13 cellular contexts compared by ENCODE assay signal in genomic region chr1:177007437-177008161, GRCh38.
A peak's percentile ranks its signal among the peaks of the same experiment; 100 is the strongest.
DNase-seq lines count a peak whose midpoint lies in the region; ATAC-seq and TF ChIP-seq lines count a peak whose summit lies in the region.
"Had no signal": no experiment of that assay in that cellular context is flagged by ENCODE, and none has a peak within 500 bp of the region (broad histone marks: within the 10 kb centered on the region; RNA-seq: fewer than 3 reads in every experiment).

No MANE protein-coding gene starts in this region.

- TF ChIP-seq CTCF in psoas muscle (IDR thresholded peaks at IDR 0.05), result no peak

- WGBS in right cardiac atrium, result 49% methylated on average over 8 of the region's 8 CpGs
- 24 to 31% (median 30%) methylated on average over 8 of the region's 8 CpGs for WGBS in psoas muscle, 3 donors

- no peaks in the 10 kb centered on the region for H3K4me1 Mint-ChIP-seq in activated T-cell treated with anti-CD3 and anti-CD28 coated beads, Interleukin-2, amount 50 U/mL, for 72 hours (ENCODE audit: low read depth)

- no peak overlapping the region for H3K27ac Mint-ChIP-seq in activated T-cell treated with anti-CD3 and anti-CD28 coated beads, Interleukin-2, amount 50 U/mL, for 72 hours

- H3K9me3 ChIP-seq in right cardiac atrium (ENCODE audit: control insufficient read depth, low read length) (no peaks in the 10 kb centered on the region), psoas muscle (no peaks in the 10 kb centered on the region), SJCRH30 (replicated peaks) (no peaks in the 10 kb centered on the region)
- H3K9me3 ChIP-seq: BLaER1 had no signal

- ATAC-seq in Right ventricle myocardium inferior, result peak; percentile 84
- no peak for ATAC-seq in right cardiac atrium
- peak in 3 of 4 donors; percentile 25 to 58 (median 47) for ATAC-seq in psoas muscle
- no peak for ATAC-seq in activated T-cell treated with anti-CD3 and anti-CD28 coated beads, Interleukin-2, amount 50 U/mL, for 72 hours (replicated peaks in 1 of 2)
- ATAC-seq: HCT116 had no signal

- H3K4me3 ChIP-seq in right cardiac atrium (ENCODE audit: low read length) (no peak overlapping the region), psoas muscle (no peak overlapping the region), SJCRH30 (no peak overlapping the region)
- H3K4me3 ChIP-seq: BLaER1, GM23248 had no signal

- H3K4me3 Mint-ChIP-seq in activated T-cell treated with anti-CD3 and anti-CD28 coated beads, Interleukin-2, amount 50 U/mL, for 72 hours, result no peak overlapping the region

- H3K27ac ChIP-seq in right cardiac atrium (ENCODE audit: low read length) (no peak overlapping the region), psoas muscle (no peak overlapping the region), SJCRH30 (no peak overlapping the region)
- H3K27ac ChIP-seq: BLaER1, GM23248 had no signal

- H3K36me3 ChIP-seq in psoas muscle (ENCODE audit: insufficient read depth in 1 of 2, low read depth in 1 of 2) (no peaks in the 10 kb centered on the region), SJCRH30 (no peaks in the 10 kb centered on the region)
- H3K36me3 ChIP-seq: BLaER1 had no signal

- intact Hi-C loops in Right ventricle myocardium inferior (cut with DNase I), result no loop called here
- intact Hi-C loops in right cardiac atrium (cut with DNase I), result no loop called here
- intact Hi-C loops in psoas muscle (cut with DNase I), result no loop called here

- H3K27me3 ChIP-seq in right cardiac atrium (ENCODE audit: control insufficient read depth, insufficient read depth) (no peaks in the 10 kb centered on the region), psoas muscle (ENCODE audit: insufficient read depth in 3 of 3, low read length in 2 of 3) (peaks cover 0 to 2% (median 0%) of the 10 kb centered on the region in 3 donors), SJCRH30 (no peaks in the 10 kb centered on the region)
- H3K27me3 ChIP-seq: BLaER1 had no signal

- peaks cover 0 to 8% of the 10 kb centered on the region in 2 donors for H3K9me3 Mint-ChIP-seq in activated T-cell treated with anti-CD3 and anti-CD28 coated beads, Interleukin-2, amount 50 U/mL, for 72 hours

- H3K36me3 Mint-ChIP-seq in activated T-cell treated with anti-CD3 and anti-CD28 coated beads, Interleukin-2, amount 50 U/mL, for 72 hours (ENCODE audit: insufficient read depth in 2 of 2), result no peaks in the 10 kb centered on the region

- H3K27me3 Mint-ChIP-seq in activated T-cell treated with anti-CD3 and anti-CD28 coated beads, Interleukin-2, amount 50 U/mL, for 72 hours (ENCODE audit: low read depth), result no peaks in the 10 kb centered on the region

- H3K4me1 ChIP-seq in right cardiac atrium (ENCODE audit: control insufficient read depth, insufficient read depth, low read length), result no peaks in the 10 kb centered on the region
- H3K4me1 ChIP-seq in psoas muscle, result no peaks in the 10 kb centered on the region
- H3K4me1 ChIP-seq in SJCRH30, result no peaks in the 10 kb centered on the region

- no peak for DNase-seq in Right ventricle myocardium inferior (ENCODE audit: missing footprints)
- no peak for DNase-seq in right cardiac atrium
- DNase-seq in fibroblast of the conjunctiva (ENCODE audit: low read depth), result peak; percentile 9
- DNase-seq in left kidney (ENCODE audit: low read depth, low spot score), result peak; percentile 74
- DNase-seq in psoas muscle, result no peak
- no peak for DNase-seq in SJCRH30
- no peak for DNase-seq in SHP77 (lab: John Stamatoyannopoulos, UW)
- DNase-seq in activated T-cell treated with anti-CD3 and anti-CD28 coated beads, Interleukin-2, amount 50 U/mL, for 72 hours, result no peak
- DNase-seq: 8988T, AML-193, GM23248 had no signal

Comparison
In these comparisons a context has a peak if more than half of its experiments do, and no peak if none do; other contexts are left out.
1. ATAC-seq: peak in Right ventricle myocardium inferior (single experiment) and psoas muscle (3 of 4); none in right cardiac atrium (0 of 2) and activated T-cell treated with anti-CD3 and anti-CD28 coated beads, Interleukin-2, amount 50 U/mL, for 72 hours (0 of 2).
2. DNase-seq: peak in fibroblast of the conjunctiva (single experiment) and left kidney (single experiment); none in Right ventricle myocardium inferior (single experiment), right cardiac atrium (0 of 3), psoas muscle (0 of 2), SJCRH30 (0 of 2), SHP77 (0 of 2) and activated T-cell treated with anti-CD3 and anti-CD28 coated beads, Interleukin-2, amount 50 U/mL, for 72 hours (0 of 2).